38 cellular contexts compared by ENCODE assay signal in the genomic region with DNA sequence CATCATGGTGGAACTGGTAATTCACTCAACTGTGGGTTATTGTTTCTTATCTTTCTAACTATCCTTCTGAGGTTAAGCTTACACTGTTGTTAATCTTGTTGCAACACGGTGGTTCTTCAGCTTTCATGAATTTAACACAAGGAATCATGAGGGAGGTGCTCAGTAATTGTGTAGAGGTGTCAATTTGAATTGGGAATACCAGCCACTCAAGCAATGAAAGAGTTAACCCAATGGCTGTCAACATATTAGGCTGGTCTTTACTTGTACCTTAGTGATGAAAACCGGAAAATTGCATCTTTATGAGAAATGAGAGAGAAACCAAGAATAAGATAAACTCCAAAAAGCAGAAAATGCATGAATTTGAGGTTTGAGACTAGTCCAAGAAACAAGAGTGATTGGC.
"Had no signal": no experiment of that assay in that cellular context is flagged by ENCODE, and none has a peak within 500 bp of the region (broad histone marks: within the 10 kb centered on the region; RNA-seq: fewer than 3 reads in every experiment).

No MANE protein-coding gene starts in this region.

- H3K4me3 ChIP-seq: adrenal gland, breast epithelium, cardiac muscle cell, coronary artery, dorsolateral prefrontal cortex, esophagus muscularis mucosa, gastroesophageal sphincter, heart right ventricle had no signal

- H3K27me3 ChIP-seq: adrenal gland, breast epithelium, cardiac muscle cell, dorsolateral prefrontal cortex, esophagus muscularis mucosa, foreskin keratinocyte, gastroesophageal sphincter, heart right ventricle had no signal

- H3K9me3 Mint-ChIP-seq: activated CD4-positive, alpha-beta memory T cell treated with anti-CD3 and anti-CD28 coated beads for 36 hours; activated CD4-positive, alpha-beta T cell treated with anti-CD3 and anti-CD28 coated beads, Interleukin-2, amount 10 ng/mL, durations not matched to agents 24 days and 14 days; activated naive CD4-positive, alpha-beta T cell treated with anti-CD3 and anti-CD28 coated beads for 36 hours; activated naive CD4-positive, alpha-beta T cell treated with anti-CD3 and anti-CD28 coated beads, Interleukin-2, amount 50 U/mL, for 24 hours; activated naive CD8-positive, alpha-beta T cell treated with anti-CD3 and anti-CD28 coated beads for 36 hours; activated naive CD8-positive, alpha-beta T cell treated with anti-CD3 and anti-CD28 coated beads, Interleukin-2, amount 50 U/mL, for 24 hours; activated T-helper 1 cell treated with anti-CD3 and anti-CD28 coated beads, Interleukin-12 subunit alpha, Interleukin-12 subunit beta, Interleukin-2, Interleukin-4 antibody, amounts not matched to agents 30 ng/mL and 10 ng/mL and 1 ng/mL, durations not matched to agents 14 hours and 24 hours and 36 hours; activated T-helper 2 cell treated with anti-CD3 and anti-CD28 coated beads, Interferon-gamma antibody, Interleukin-2, Interleukin-4, amounts not matched to agents 10 μg/mL and 5 μg/mL and 100 μg/mL, durations not matched to agents 14 hours and 24 hours and 36 hours; brain; dendritic cell treated with granulocyte-macrophage colony-stimulating factor and Interleukin-4, amounts not matched to agents 40 ng/mL and 50 ng/mL, for 4 days; T-helper 2 cell treated with Interferon-gamma antibody and Interleukin-4, amounts not matched to agents 5 μg/mL and 100 μg/mL, for 36 hours had no signal

- DNase-seq: activated CD4-positive, alpha-beta memory T cell treated with anti-CD3 and anti-CD28 coated beads for 36 hours; activated CD4-positive, alpha-beta T cell treated with anti-CD3 and anti-CD28 coated beads for 36 hours; activated CD4-positive, alpha-beta T cell treated with anti-CD3 and anti-CD28 coated beads, Interleukin-2, amount 10 ng/mL, durations not matched to agents 24 days and 14 days; activated CD4-positive, CD25-positive, alpha-beta regulatory T cell; activated CD4-positive, CD25-positive, alpha-beta regulatory T cell treated with anti-CD3 and anti-CD28 coated beads, Interleukin-2, amount 50 U/mL, for 72 hours; activated CD8-positive, alpha-beta memory T cell treated with anti-CD3 and anti-CD28 coated beads, Interleukin-2, amount 10 ng/mL, durations not matched to agents 7 days and 5 days; activated CD8-positive, alpha-beta memory T cell treated with anti-CD3 and anti-CD28 coated beads, Interleukin-2, amount 50 U/mL, for 4 hours; activated CD8-positive, alpha-beta T cell treated with anti-CD3 and anti-CD28 coated beads, Interleukin-2, amount 10 ng/mL, durations not matched to agents 7 days and 5 days; activated effector memory CD4-positive, alpha-beta T cell treated with anti-CD3 and anti-CD28 coated beads, Interleukin-2, amount 50 U/mL, for 16 hours; activated naive CD4-positive, alpha-beta T cell treated with anti-CD3 and anti-CD28 coated beads for 36 hours; activated naive CD8-positive, alpha-beta T cell treated with anti-CD3 and anti-CD28 coated beads for 36 hours; activated naive CD8-positive, alpha-beta T cell treated with anti-CD3 and anti-CD28 coated beads, Interleukin-2, amount 50 U/mL, for 24 hours; activated T-cell treated with anti-CD3 and anti-CD28 coated beads, Interleukin-2, amount 50 U/mL, for 1 hour; activated T-cell treated with anti-CD3 and anti-CD28 coated beads, Interleukin-2, amount 50 U/mL, for 48 hours; adrenal gland; amygdala; aorta; central memory CD4-positive, alpha-beta T cell; cerebellar nuclear complex; dorsolateral prefrontal cortex; effector memory CD4-positive, alpha-beta T cell; erythroblast; foreskin keratinocyte; heart right ventricle; T-helper 1 cell; T-helper 17 cell; T1000 had no signal

- ATAC-seq: activated CD4-positive, alpha-beta T cell treated with anti-CD3 and anti-CD28 coated beads for 36 hours; activated CD8-positive, alpha-beta memory T cell treated with anti-CD3 and anti-CD28 coated beads, Interleukin-2, amount 10 ng/mL, durations not matched to agents 7 days and 5 days; activated CD8-positive, alpha-beta T cell treated with anti-CD3 and anti-CD28 coated beads, Interleukin-2, amount 10 ng/mL, durations not matched to agents 7 days and 5 days; activated naive CD8-positive, alpha-beta T cell treated with anti-CD3 and anti-CD28 coated beads, Interleukin-2, amount 50 U/mL, for 24 hours; foreskin keratinocyte; gastroesophageal sphincter; heart right ventricle; T-helper 17 cell had no signal

- H3K36me3 ChIP-seq: adrenal gland, breast epithelium, cardiac muscle cell, esophagus muscularis mucosa, gastroesophageal sphincter, heart right ventricle had no signal

- H3K4me3 Mint-ChIP-seq: activated CD4-positive, alpha-beta memory T cell treated with anti-CD3 and anti-CD28 coated beads for 36 hours; activated CD4-positive, alpha-beta T cell treated with anti-CD3 and anti-CD28 coated beads for 36 hours; activated CD4-positive, alpha-beta T cell treated with anti-CD3 and anti-CD28 coated beads, Interleukin-2, amount 10 ng/mL, durations not matched to agents 24 days and 14 days; activated CD8-positive, alpha-beta memory T cell treated with anti-CD3 and anti-CD28 coated beads, Interleukin-2, amount 10 ng/mL, durations not matched to agents 7 days and 5 days; activated CD8-positive, alpha-beta T cell treated with anti-CD3 and anti-CD28 coated beads, Interleukin-2, amount 10 ng/mL, durations not matched to agents 7 days and 5 days; activated naive CD4-positive, alpha-beta T cell treated with anti-CD3 and anti-CD28 coated beads for 36 hours; activated naive CD4-positive, alpha-beta T cell treated with anti-CD3 and anti-CD28 coated beads, Interleukin-2, amount 50 U/mL, for 24 hours; activated naive CD8-positive, alpha-beta T cell treated with anti-CD3 and anti-CD28 coated beads for 36 hours; activated naive CD8-positive, alpha-beta T cell treated with anti-CD3 and anti-CD28 coated beads, Interleukin-2, amount 50 U/mL, for 24 hours; activated T-helper 1 cell treated with anti-CD3 and anti-CD28 coated beads, Interleukin-12 subunit alpha, Interleukin-12 subunit beta, Interleukin-2, Interleukin-4 antibody, amounts not matched to agents 30 ng/mL and 10 ng/mL and 1 ng/mL, durations not matched to agents 14 hours and 24 hours and 36 hours; brain; dendritic cell treated with granulocyte-macrophage colony-stimulating factor and Interleukin-4, amounts not matched to agents 40 ng/mL and 50 ng/mL, for 4 days; T-helper 17 cell; T-helper 2 cell treated with Interferon-gamma antibody and Interleukin-4, amounts not matched to agents 5 μg/mL and 100 μg/mL, for 36 hours had no signal

- H3K27me3 Mint-ChIP-seq: activated CD4-positive, alpha-beta memory T cell treated with anti-CD3 and anti-CD28 coated beads for 36 hours; activated CD4-positive, alpha-beta T cell treated with anti-CD3 and anti-CD28 coated beads for 36 hours; activated CD4-positive, alpha-beta T cell treated with anti-CD3 and anti-CD28 coated beads, Interleukin-2, amount 10 ng/mL, durations not matched to agents 24 days and 14 days; activated CD8-positive, alpha-beta memory T cell treated with anti-CD3 and anti-CD28 coated beads, Interleukin-2, amount 10 ng/mL, durations not matched to agents 7 days and 5 days; activated naive CD4-positive, alpha-beta T cell treated with anti-CD3 and anti-CD28 coated beads, Interleukin-2, amount 50 U/mL, for 24 hours; activated naive CD8-positive, alpha-beta T cell treated with anti-CD3 and anti-CD28 coated beads for 36 hours; activated naive CD8-positive, alpha-beta T cell treated with anti-CD3 and anti-CD28 coated beads, Interleukin-2, amount 50 U/mL, for 24 hours; brain; dendritic cell treated with granulocyte-macrophage colony-stimulating factor and Interleukin-4, amounts not matched to agents 40 ng/mL and 50 ng/mL, for 4 days had no signal

- H3K9me3 ChIP-seq: adrenal gland, breast epithelium, esophagus muscularis mucosa, gastroesophageal sphincter, heart right ventricle had no signal

- H3K27ac ChIP-seq: adrenal gland, breast epithelium, cardiac muscle cell, coronary artery, dorsolateral prefrontal cortex, esophagus muscularis mucosa, foreskin keratinocyte, gastroesophageal sphincter, heart right ventricle had no signal

- H3K36me3 Mint-ChIP-seq: activated CD4-positive, alpha-beta memory T cell treated with anti-CD3 and anti-CD28 coated beads for 36 hours; activated CD8-positive, alpha-beta memory T cell treated with anti-CD3 and anti-CD28 coated beads, Interleukin-2, amount 10 ng/mL, durations not matched to agents 7 days and 5 days; activated naive CD4-positive, alpha-beta T cell treated with anti-CD3 and anti-CD28 coated beads, Interleukin-2, amount 50 U/mL, for 24 hours; activated naive CD8-positive, alpha-beta T cell treated with anti-CD3 and anti-CD28 coated beads for 36 hours; brain had no signal

- H3K27ac Mint-ChIP-seq: activated CD4-positive, alpha-beta memory T cell treated with anti-CD3 and anti-CD28 coated beads for 36 hours; activated CD4-positive, alpha-beta T cell treated with anti-CD3 and anti-CD28 coated beads for 36 hours; activated CD4-positive, alpha-beta T cell treated with anti-CD3 and anti-CD28 coated beads, Interleukin-2, amount 10 ng/mL, durations not matched to agents 24 days and 14 days; activated CD8-positive, alpha-beta memory T cell treated with anti-CD3 and anti-CD28 coated beads, Interleukin-2, amount 10 ng/mL, durations not matched to agents 7 days and 5 days; activated CD8-positive, alpha-beta T cell treated with anti-CD3 and anti-CD28 coated beads, Interleukin-2, amount 10 ng/mL, durations not matched to agents 7 days and 5 days; activated naive CD4-positive, alpha-beta T cell treated with anti-CD3 and anti-CD28 coated beads for 36 hours; activated naive CD4-positive, alpha-beta T cell treated with anti-CD3 and anti-CD28 coated beads, Interleukin-2, amount 50 U/mL, for 24 hours; activated naive CD8-positive, alpha-beta T cell treated with anti-CD3 and anti-CD28 coated beads for 36 hours; activated naive CD8-positive, alpha-beta T cell treated with anti-CD3 and anti-CD28 coated beads, Interleukin-2, amount 50 U/mL, for 24 hours; activated T-helper 1 cell treated with anti-CD3 and anti-CD28 coated beads, Interleukin-12 subunit alpha, Interleukin-12 subunit beta, Interleukin-2, Interleukin-4 antibody, amounts not matched to agents 30 ng/mL and 10 ng/mL and 1 ng/mL, durations not matched to agents 14 hours and 24 hours and 36 hours; activated T-helper 2 cell treated with anti-CD3 and anti-CD28 coated beads, Interferon-gamma antibody, Interleukin-2, Interleukin-4, amounts not matched to agents 10 μg/mL and 5 μg/mL and 100 μg/mL, durations not matched to agents 14 hours and 24 hours and 36 hours; brain; dendritic cell treated with granulocyte-macrophage colony-stimulating factor and Interleukin-4, amounts not matched to agents 40 ng/mL and 50 ng/mL, for 4 days; T-helper 17 cell; T-helper 2 cell treated with Interferon-gamma antibody and Interleukin-4, amounts not matched to agents 5 μg/mL and 100 μg/mL, for 36 hours had no signal

- H3K4me1 ChIP-seq: adrenal gland, breast epithelium, esophagus muscularis mucosa, foreskin keratinocyte, gastroesophageal sphincter, heart right ventricle had no signal

- H3K4me1 Mint-ChIP-seq: activated CD4-positive, alpha-beta T cell treated with anti-CD3 and anti-CD28 coated beads for 36 hours; activated CD4-positive, alpha-beta T cell treated with anti-CD3 and anti-CD28 coated beads, Interleukin-2, amount 10 ng/mL, durations not matched to agents 24 days and 14 days; activated CD8-positive, alpha-beta memory T cell treated with anti-CD3 and anti-CD28 coated beads, Interleukin-2, amount 10 ng/mL, durations not matched to agents 7 days and 5 days; activated naive CD4-positive, alpha-beta T cell treated with anti-CD3 and anti-CD28 coated beads, Interleukin-2, amount 50 U/mL, for 24 hours; activated naive CD8-positive, alpha-beta T cell treated with anti-CD3 and anti-CD28 coated beads for 36 hours; activated naive CD8-positive, alpha-beta T cell treated with anti-CD3 and anti-CD28 coated beads, Interleukin-2, amount 50 U/mL, for 24 hours; brain; T-helper 17 cell had no signal
